Comparison of ENCODE assay signal across 8 cellular contexts in genomic region chr12:69570545-69571399, GRCh38. TPM values are rescaled to one million over a fixed set of nuclear protein-coding genes. Genes with fewer than 3 reads are reported as not detected.
DNase-seq lines count a peak whose midpoint lies in the region; ATAC-seq and TF ChIP-seq lines count a peak whose summit lies in the region.

No MANE protein-coding gene starts in this region.

- ATAC-seq in GM18858 (IDR thresholded peaks at IDR 0.05; ENCODE audit: unreplicated experiment), result peak; percentile 73
- peak; percentile 70 for ATAC-seq in HG03378 (IDR thresholded peaks at IDR 0.05; ENCODE audit: unreplicated experiment)
- ATAC-seq in upper lobe of right lung, result peak; percentile 88

- H3K36me3 ChIP-seq in neural progenitor cell, result peaks cover 15% of the 10 kb centered on the region
- H3K36me3 ChIP-seq in upper lobe of right lung, result peaks cover 64% of the 10 kb centered on the region

- H3K79me2 ChIP-seq in neural progenitor cell (ENCODE audit: low read depth), result no peaks in the 10 kb centered on the region

- no peaks in the 10 kb centered on the region for H3K9me3 Mint-ChIP-seq in neural progenitor cell

- DNase-seq in AG20443 (ENCODE audit: low spot score), result peak; percentile 56
- peak; percentile 34 for DNase-seq in NCI-H82 treated with DMSO at 0.1 percent for 48 hours (lab: John Stamatoyannopoulos, UW; ENCODE audit: unreplicated experiment)
- DNase-seq in activated T-cell treated with anti-CD3 and anti-CD28 coated beads for 24 hours (ENCODE audit: low read depth), result peak; percentile 37
- peak; percentile 58 for DNase-seq in fibroblast of gingiva (ENCODE audit: low read depth)
- DNase-seq in neural progenitor cell (ENCODE audit: low spot score), result peak; percentile 82
- no peak for DNase-seq in upper lobe of right lung

- H3K9ac ChIP-seq in neural progenitor cell, result no peak overlapping the region

- H3K27me3 Mint-ChIP-seq in neural progenitor cell (ENCODE audit: insufficient read depth, low read depth), result peaks cover 2% of the 10 kb centered on the region

- no peak overlapping the region for H3K4me3 Mint-ChIP-seq in neural progenitor cell

- H3K27ac ChIP-seq in neural progenitor cell (no peak overlapping the region), upper lobe of right lung (no peak overlapping the region)

- H4K20me1 ChIP-seq in neural progenitor cell (ENCODE audit: low read depth), result no peaks in the 10 kb centered on the region

- no peaks in the 10 kb centered on the region for H3K4me1 Mint-ChIP-seq in neural progenitor cell

- no peak overlapping the region for H3K4me2 ChIP-seq in neural progenitor cell

- peaks cover 44% of the 10 kb centered on the region for H3F3A ChIP-seq in neural progenitor cell (ENCODE audit: low read depth)

- no peak overlapping the region for H2AFZ ChIP-seq in neural progenitor cell (replicated peaks)

- H3K4me1 ChIP-seq in neural progenitor cell, result no peaks in the 10 kb centered on the region
- H3K4me1 ChIP-seq in upper lobe of right lung, result no peaks in the 10 kb centered on the region

- peaks cover 25% of the 10 kb centered on the region for H3K36me3 Mint-ChIP-seq in neural progenitor cell

- H3K4me3 ChIP-seq in neural progenitor cell, result no peak overlapping the region
- H3K4me3 ChIP-seq in upper lobe of right lung, result no peak overlapping the region

- intact Hi-C loops in upper lobe of right lung (cut with DNase I), result no loop called here

- no peak overlapping the region for H3K27ac Mint-ChIP-seq in neural progenitor cell

- TF ChIP-seq CTCF in neural progenitor cell (IDR thresholded peaks at IDR 0.05), result peak; percentile 90
- TF ChIP-seq CTCF in upper lobe of right lung (IDR thresholded peaks at IDR 0.05), result peak; percentile 85

- no peaks in the 10 kb centered on the region for H3K27me3 ChIP-seq in neural progenitor cell
- H3K27me3 ChIP-seq in upper lobe of right lung, result no peaks in the 10 kb centered on the region

- H3K9me3 ChIP-seq in neural progenitor cell (ENCODE audit: low read depth) (no peaks in the 10 kb centered on the region), upper lobe of right lung (no peaks in the 10 kb centered on the region)

RNA-seq across cellular contexts. Expression of gene CCT2, which starts 14.5 kb away (rescaled TPM):
- 418 and 516 TPM in 2 replicates for total RNA-seq in neural progenitor cell (ENCODE audit: low replicate concordance)
- total RNA-seq in upper lobe of right lung, result 90.8 TPM

RNA-seq across cellular contexts. Expression of gene LRRC10, which starts 39.9 kb away (rescaled TPM):
- total RNA-seq in neural progenitor cell (ENCODE audit: low replicate concordance), result not detected in 2 replicates
- total RNA-seq in upper lobe of right lung, result not detected
